ENCODE assay signal across 18 cellular contexts in genomic region chr11:64647019-64647805, GRCh38. TPM values are rescaled to one million over a fixed set of nuclear protein-coding genes. Genes with fewer than 3 reads are reported as not detected.
DNase-seq lines count a peak whose midpoint lies in the region; TF ChIP-seq lines count a peak whose summit lies in the region.
"Had no signal": no experiment of that assay in that cellular context is flagged by ENCODE, and none has a peak within 500 bp of the region (broad histone marks: within the 10 kb centered on the region; RNA-seq: fewer than 3 reads in every experiment).

No MANE protein-coding gene starts in this region.

- H3K4ac ChIP-seq in mesendoderm (ENCODE audit: low read depth, low read length), result no peak overlapping the region

- DNase-seq in mesendoderm (no peak), osteoblast (ENCODE audit: insufficient read length, low spot score, missing footprints) (peak; percentile 82), superior temporal gyrus (ENCODE audit: extremely low spot score) (no peak), H4 (ENCODE audit: low spot score) (no peak), progenitor cell of endocrine pancreas (ENCODE audit: low spot score, unreplicated experiment) (no peak)
- DNase-seq: ACHN; AML-193; Calu3; CD8-positive, alpha-beta T cell; DMS79 treated with DMSO at 0.1 percent for 48 hours had no signal

- H3K79me2 ChIP-seq in mesendoderm (ENCODE audit: control insufficient read depth, insufficient read depth, low read length) (no peaks in the 10 kb centered on the region), osteoblast (ENCODE audit: insufficient read depth, low read length) (no peaks in the 10 kb centered on the region)

- H3K4me3 ChIP-seq in HEK293 (ENCODE audit: low read depth, low read length), result no peak overlapping the region
- no peak overlapping the region for H3K4me3 ChIP-seq in mesendoderm (ENCODE audit: low read length)
- H3K4me3 ChIP-seq in osteoblast (ENCODE audit: insufficient read depth, low read length), result no peak overlapping the region
- H3K4me3 ChIP-seq: GM12878, HAP-1 had no signal

- no peak overlapping the region for H3K56ac ChIP-seq in mesendoderm (ENCODE audit: low read length)

- H3K27me3 Mint-ChIP-seq in progenitor cell of endocrine pancreas, result peaks cover 67% of the 10 kb centered on the region

- no peaks in the 10 kb centered on the region for H3K79me1 ChIP-seq in mesendoderm (ENCODE audit: low read length)

- H3K36me3 ChIP-seq in HEK293 (ENCODE audit: control insufficient read depth in 2 of 2, insufficient read depth in 1 of 2, low read length in 2 of 2) (no peaks in the 10 kb centered on the region), mesendoderm (ENCODE audit: control insufficient read depth, insufficient read depth, low read length) (no peaks in the 10 kb centered on the region), osteoblast (ENCODE audit: insufficient read depth, low read length) (peaks cover 7% of the 10 kb centered on the region)
- H3K36me3 ChIP-seq: HAP-1 had no signal

- H3K27me3 ChIP-seq in mesendoderm (ENCODE audit: insufficient read depth, low read length, poor library complexity) (peaks cover 12% of the 10 kb centered on the region), osteoblast (ENCODE audit: insufficient read depth, low read length) (peaks cover 22% of the 10 kb centered on the region)

- no peak overlapping the region for H2BK5ac ChIP-seq in mesendoderm (ENCODE audit: low read length)

- H3K27ac Mint-ChIP-seq in progenitor cell of endocrine pancreas, result no peak overlapping the region
- H3K27ac Mint-ChIP-seq: CD8-positive, alpha-beta T cell had no signal

- H3K4me3 Mint-ChIP-seq in progenitor cell of endocrine pancreas (ENCODE audit: low read depth), result no peak overlapping the region
- H3K4me3 Mint-ChIP-seq: CD8-positive, alpha-beta T cell had no signal

- TF ChIP-seq CTCF in HEK293 (tag by site-specific recombination; IDR thresholded peaks at IDR 0.05), result no peak
- TF ChIP-seq CTCF in osteoblast (IDR thresholded peaks at IDR 0.05; ENCODE audit: extremely low read depth, low read depth, low read length), result no peak
- no peak for TF ChIP-seq CTCF in progenitor cell of endocrine pancreas (IDR thresholded peaks at IDR 0.05; ENCODE audit: unreplicated experiment)

- H3K4me1 ChIP-seq in HEK293 (ENCODE audit: control insufficient read depth, insufficient read depth, low read length), result no peaks in the 10 kb centered on the region
- peaks cover 3% of the 10 kb centered on the region for H3K4me1 ChIP-seq in mesendoderm (ENCODE audit: control insufficient read depth, low read depth, low read length)
- H3K4me1 ChIP-seq in osteoblast (ENCODE audit: insufficient read depth, low read length), result peaks cover 3% of the 10 kb centered on the region

- H4K8ac ChIP-seq in mesendoderm (ENCODE audit: low read depth, low read length), result no peak overlapping the region

- H2AFZ ChIP-seq in osteoblast (ENCODE audit: low read length), result no peak overlapping the region

- no peak overlapping the region for H2BK120ac ChIP-seq in mesendoderm (ENCODE audit: low read depth, low read length)

- POLR2A ChIA-PET in HEK293 (lab: Yijun Ruan, JAX), result interaction anchor here (1.2 kb wide), 1 partner anchor 198 kb away, joined by 3 read pairs; no protein-coding TSS in a partner anchor

- H4K5ac ChIP-seq in mesendoderm (ENCODE audit: low read length), result no peak overlapping the region

- H2AK5ac ChIP-seq in mesendoderm (ENCODE audit: low read length), result no peak overlapping the region

- no peak overlapping the region for H3K18ac ChIP-seq in mesendoderm (ENCODE audit: low read length)

- H4K20me1 ChIP-seq in osteoblast (ENCODE audit: insufficient read depth, low read length), result peaks cover 73% of the 10 kb centered on the region

- H3K4me2 ChIP-seq in mesendoderm (ENCODE audit: low read length) (no peak overlapping the region), osteoblast (ENCODE audit: insufficient read depth, low read length) (no peak overlapping the region)

- CTCF ChIA-PET in HEK293 (lab: Yijun Ruan, JAX), result interaction anchor here (0.7 to 9.8 kb wide), 6 partner anchors 11 to 198 kb away, joined by 3 to 90 read pairs (median 7); no protein-coding TSS in a partner anchor

- H3K27ac ChIP-seq in HEK293 (ENCODE audit: extremely low read depth, low read depth, low read length) (no peak overlapping the region), mesendoderm (ENCODE audit: low read depth, low read length) (no peak overlapping the region), osteoblast (ENCODE audit: low read depth, low read length) (no peak overlapping the region)
- H3K27ac ChIP-seq: HL-60 had no signal

- no peaks in the 10 kb centered on the region for H3K36me3 Mint-ChIP-seq in progenitor cell of endocrine pancreas (ENCODE audit: insufficient read depth)
- H3K36me3 Mint-ChIP-seq: CD8-positive, alpha-beta T cell had no signal

- no peak overlapping the region for H3K9ac ChIP-seq in mesendoderm (ENCODE audit: low read length)

- H2BK15ac ChIP-seq in mesendoderm (replicated peaks; ENCODE audit: low read depth), result no peak overlapping the region

- H3K9me3 ChIP-seq in HEK293 (ENCODE audit: control insufficient read depth, insufficient read depth, low read depth, low read length) (no peaks in the 10 kb centered on the region), osteoblast (ENCODE audit: low read depth, low read length) (no peaks in the 10 kb centered on the region)
- H3K9me3 ChIP-seq: HAP-1 had no signal

- no peaks in the 10 kb centered on the region for H3K9me3 Mint-ChIP-seq in progenitor cell of endocrine pancreas (ENCODE audit: low read depth)
- H3K9me3 Mint-ChIP-seq: CD8-positive, alpha-beta T cell had no signal

- peak overlapping the region; percentile 66 for H3K23ac ChIP-seq in mesendoderm (ENCODE audit: low read length)

- H3K4me1 Mint-ChIP-seq in progenitor cell of endocrine pancreas (ENCODE audit: low read depth), result peaks cover 8% of the 10 kb centered on the region

- no CpG with 5 or more reads among the region's 9 CpGs for WGBS in mesendoderm (ENCODE audit: extremely low coverage, insufficient coverage, low lambda C conversion rate)

TF ChIP-seq in HEK293, 187 proteins besides CTCF, POLR2A, EP300 and RAD21:
- TF ChIP-seq ZNF121 (tag by site-specific recombination; IDR thresholded peaks at IDR 0.05), result no peak
- 0 out of 2 replicates have a peak, but pooled peaks have one; percentile 9 for TF ChIP-seq ZFHX2 (tag by site-specific recombination; conservative IDR thresholded peaks at IDR 0.05)
- no peak for TF ChIP-seq BCL11B (tag by site-specific recombination; IDR thresholded peaks at IDR 0.05; ENCODE audit: low read depth)
- no peak for TF ChIP-seq ZNF555 (tag by site-specific recombination; conservative IDR thresholded peaks at IDR 0.05)
- TF ChIP-seq ZBTB48 (tag by site-specific recombination; IDR thresholded peaks at IDR 0.05), result no peak
- TF ChIP-seq ZSCAN4 (tag by site-specific recombination; IDR thresholded peaks at IDR 0.05), result peak; percentile 80
- no peak for TF ChIP-seq ZNF391 (tag by site-specific recombination; IDR thresholded peaks at IDR 0.05; ENCODE audit: borderline replicate concordance, low read depth)
- no peak for TF ChIP-seq SP7 (tag by site-specific recombination; IDR thresholded peaks at IDR 0.05)
- TF ChIP-seq ZNF155 (tag by site-specific recombination; IDR thresholded peaks at IDR 0.05), result no peak
- no peak for TF ChIP-seq ZNF768 (tag by site-specific recombination; IDR thresholded peaks at IDR 0.05)
- no peak for TF ChIP-seq GLI4 (tag by site-specific recombination; IDR thresholded peaks at IDR 0.05)
- TF ChIP-seq ZNF23 (tag by site-specific recombination; IDR thresholded peaks at IDR 0.05; ENCODE audit: borderline replicate concordance), result no peak
- TF ChIP-seq ZNF341 (tag by site-specific recombination; IDR thresholded peaks at IDR 0.05; ENCODE audit: low read depth), result peak; percentile 74
- no peak for TF ChIP-seq ZBTB21 (tag by site-specific recombination; IDR thresholded peaks at IDR 0.05)

RNA-seq across cellular contexts. Expression of gene SLC22A12, which starts 56.2 kb away (rescaled TPM):
- polyA plus RNA-seq in mesendoderm (2013, experiment 1 of 2), result not detected
- not detected for polyA plus RNA-seq in mesendoderm (2013, experiment 2 of 2)
- total RNA-seq in osteoblast, result not detected in 2 replicates
- total RNA-seq in H4 (2014; rRNA removed; shearing (Covaris generic)), result not detected in 2 replicates
- total RNA-seq in progenitor cell of endocrine pancreas, result not detected in 2 replicates
- total RNA-seq: Calu3; CD8-positive, alpha-beta T cell; G401; GM12878; H1; HT1080 had no signal
- polyA plus RNA-seq: BJ, GM12878, H1 had no signal
